ENCODE assay signal across 29 cellular contexts in genomic region chr10:130459851-130460490, GRCh38.
"Had no signal": no experiment of that assay in that cellular context is flagged by ENCODE, and none has a peak within 500 bp of the region (broad histone marks: within the 10 kb centered on the region; RNA-seq: fewer than 3 reads in every experiment).

No MANE protein-coding gene starts in this region.

- H3K9me3 Mint-ChIP-seq: mesothelial cell of epicardium; natural killer cell treated with Interleukin-12 subunit alpha and Interleukin-12 subunit beta and Interleukin-15 and Interleukin-18, amount 100 ng/mL, for 72 hours had no signal

- H3K36me3 Mint-ChIP-seq: immature natural killer cell; mesothelial cell of epicardium; naive B cell; natural killer cell treated with Interleukin-12 subunit alpha and Interleukin-12 subunit beta and Interleukin-15 and Interleukin-18, amount 100 ng/mL, for 72 hours; stimulated activated memory B cell treated with anti-CD40 and anti-IgM and Interleukin-4, amounts not matched to agents 10 μg/mL and 1 μg/mL and 100 μg/mL, for 72 hours had no signal

- H3K9me3 ChIP-seq: gastroesophageal sphincter, lower lobe of right lung, prostate gland, testis, tibial artery, upper lobe of left lung had no signal

- H3K27ac Mint-ChIP-seq: immature natural killer cell; mesothelial cell of epicardium; naive B cell; natural killer cell treated with Interleukin-12 subunit alpha and Interleukin-12 subunit beta and Interleukin-15 and Interleukin-18, amount 100 ng/mL, for 72 hours; stimulated activated memory B cell treated with anti-CD40 and anti-IgM and Interleukin-4, amounts not matched to agents 10 μg/mL and 1 μg/mL and 100 μg/mL, for 72 hours had no signal

- H3K27me3 ChIP-seq: foreskin keratinocyte, testis, upper lobe of left lung had no signal

- H3K4me3 ChIP-seq: dorsolateral prefrontal cortex, gastroesophageal sphincter, lower lobe of right lung, mucosa of descending colon, prostate gland, skin epidermis, spleen, testis, tibial artery, upper lobe of left lung had no signal

- DNase-seq: dorsolateral prefrontal cortex; effector CD4-positive, alpha-beta T cell; foreskin keratinocyte; hypothalamus; immature natural killer cell; islet precursor cell; kidney glomerular epithelial cell; left colon; left ventricle myocardium superior; lower lobe of right lung; mucosa of descending colon; naive B cell; right cardiac atrium; spleen; stimulated activated CD4-positive, alpha-beta T cell treated with anti-CD3 and anti-CD28 coated beads, Interleukin-4, amount 100 ng/mL, for 4 hours; stimulated activated naive CD8-positive, alpha-beta T cell treated with anti-CD3 and anti-CD28 coated beads, Interleukin-15, Interleukin-2, amounts not matched to agents 100 U/mL and 50 U/mL, for 24 hours; substantia nigra; testis; upper lobe of left lung had no signal

- H3K4me1 Mint-ChIP-seq: immature natural killer cell; mesothelial cell of epicardium; naive B cell; stimulated activated memory B cell treated with anti-CD40 and anti-IgM and Interleukin-4, amounts not matched to agents 10 μg/mL and 1 μg/mL and 100 μg/mL, for 72 hours had no signal

- ATAC-seq: esophagus mucosa; foreskin keratinocyte; gastroesophageal sphincter; left colon; left ventricle myocardium superior; lower lobe of right lung; mucosa of descending colon; natural killer cell treated with Interleukin-12 subunit alpha and Interleukin-12 subunit beta and Interleukin-15 and Interleukin-18, amount 100 ng/mL, for 72 hours; right cardiac atrium; stimulated activated memory B cell treated with anti-CD40 and anti-IgM and Interleukin-4, amounts not matched to agents 10 μg/mL and 1 μg/mL and 100 μg/mL, for 72 hours; stimulated activated naive CD8-positive, alpha-beta T cell treated with anti-CD3 and anti-CD28 coated beads, Interleukin-15, Interleukin-2, amounts not matched to agents 100 U/mL and 50 U/mL, for 24 hours had no signal

- H3K27ac ChIP-seq: dorsolateral prefrontal cortex, epithelial cell of prostate, foreskin keratinocyte, gastroesophageal sphincter, lower lobe of right lung, prostate gland, skin epidermis, spleen, testis, tibial artery, upper lobe of left lung had no signal

- H3K36me3 ChIP-seq: gastroesophageal sphincter, lower lobe of right lung, prostate gland, spleen, tibial artery, upper lobe of left lung had no signal

- H3K4me1 ChIP-seq: foreskin keratinocyte, gastroesophageal sphincter, lower lobe of right lung, prostate gland, spleen, testis, tibial artery, upper lobe of left lung had no signal

- H3K4me3 Mint-ChIP-seq: immature natural killer cell; mesothelial cell of epicardium; naive B cell; natural killer cell treated with Interleukin-12 subunit alpha and Interleukin-12 subunit beta and Interleukin-15 and Interleukin-18, amount 100 ng/mL, for 72 hours; neural crest cell; stimulated activated memory B cell treated with anti-CD40 and anti-IgM and Interleukin-4, amounts not matched to agents 10 μg/mL and 1 μg/mL and 100 μg/mL, for 72 hours had no signal

- H3K27me3 Mint-ChIP-seq: stimulated activated memory B cell treated with anti-CD40 and anti-IgM and Interleukin-4, amounts not matched to agents 10 μg/mL and 1 μg/mL and 100 μg/mL, for 72 hours had no signal
